In genomic region chr13:44061876-44062275, GRCh38 we compare ENCODE assay signal across 22 cellular contexts.
"Had no signal": no experiment of that assay in that cellular context is flagged by ENCODE, and none has a peak within 500 bp of the region (broad histone marks: within the 10 kb centered on the region; RNA-seq: fewer than 3 reads in every experiment).

No MANE protein-coding gene starts in this region.

- H3K4me3 ChIP-seq: colonic mucosa, esophagus squamous epithelium, gastrocnemius medialis, heart right ventricle, lung had no signal

- DNase-seq: colonic mucosa; cortex of kidney; effector CD8-positive, alpha-beta T cell; effector memory CD8-positive, alpha-beta T cell; endodermal cell; erythroblast; esophagus squamous epithelium; foreskin fibroblast; foreskin melanocyte; gastrocnemius medialis; glutamatergic neuron; head of caudate nucleus; heart right ventricle; hippocampal formation; left cardiac atrium; left ventricle myocardium superior; mammary epithelial cell; mesendoderm; midbrain had no signal

- H3K9me3 ChIP-seq: colonic mucosa, esophagus squamous epithelium, gastrocnemius medialis, heart right ventricle had no signal

- H3K4me1 ChIP-seq: colonic mucosa, gastrocnemius medialis had no signal

- H3K27me3 ChIP-seq: colonic mucosa, esophagus squamous epithelium, gastrocnemius medialis, heart right ventricle had no signal

- H3K27ac ChIP-seq: colonic mucosa, epithelial cell of prostate, esophagus squamous epithelium, gastrocnemius medialis, heart right ventricle had no signal

- ATAC-seq: effector memory CD8-positive, alpha-beta T cell; esophagus mucosa; gastrocnemius medialis; heart right ventricle; left cardiac atrium; left ventricle myocardium superior had no signal

- H3K36me3 ChIP-seq: colonic mucosa, esophagus squamous epithelium, gastrocnemius medialis, heart right ventricle had no signal
